ENCODE assay signal across 10 cellular contexts in the genomic region with DNA sequence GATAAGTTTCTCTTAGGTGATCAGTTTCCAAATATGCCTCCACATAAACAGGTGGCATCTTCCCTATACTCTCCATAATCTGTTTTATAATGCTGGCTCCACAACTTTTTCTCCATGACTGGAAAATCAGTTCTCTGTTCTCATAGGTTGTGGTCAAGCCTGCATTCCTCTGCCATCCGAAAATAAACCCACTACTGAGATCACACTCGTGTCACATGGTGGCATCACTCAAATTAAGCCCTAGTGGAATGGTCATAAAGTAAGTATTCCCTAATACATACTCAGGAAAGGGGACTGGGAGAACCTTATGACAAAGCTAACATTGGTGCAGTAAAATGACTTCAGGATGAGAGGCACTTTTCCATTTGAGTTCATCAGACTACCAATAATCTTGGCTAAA. TPM values are rescaled to one million over a fixed set of nuclear protein-coding genes. Genes with fewer than 3 reads are reported as not detected.
"Had no signal": no experiment of that assay in that cellular context is flagged by ENCODE, and none has a peak within 500 bp of the region (broad histone marks: within the 10 kb centered on the region; RNA-seq: fewer than 3 reads in every experiment).

No MANE protein-coding gene starts in this region.

- H3K9ac ChIP-seq: GM23248 had no signal

- ATAC-seq: HCT116, K562 had no signal

- H3K9me3 Mint-ChIP-seq: HFFc6 had no signal

- H3K4me3 ChIP-seq: GM23248, HAP-1, K562 had no signal

- H2AFZ ChIP-seq: GM23248 had no signal

- H3K36me3 ChIP-seq: HAP-1 had no signal

- H3K4me3 Mint-ChIP-seq: HFFc6 had no signal

- H3K27ac ChIP-seq: GM23248 had no signal

- H3K9me3 ChIP-seq: HAP-1 had no signal

- H3K4me1 ChIP-seq: HAP-1 had no signal

- H3K27ac Mint-ChIP-seq: HFFc6 had no signal

- DNase-seq: GM23248, GOT3, H7, HFFc6, IMR-90, KG1 had no signal

RNA-seq across cellular contexts. Expression of gene MAGED4B, which starts 37.6 kb away (rescaled TPM):
- total RNA-seq: HT-29, K562 had no signal
- polyA plus RNA-seq: K562 had no signal
